Comparison of ENCODE assay signal across 18 cellular contexts in the genomic region with DNA sequence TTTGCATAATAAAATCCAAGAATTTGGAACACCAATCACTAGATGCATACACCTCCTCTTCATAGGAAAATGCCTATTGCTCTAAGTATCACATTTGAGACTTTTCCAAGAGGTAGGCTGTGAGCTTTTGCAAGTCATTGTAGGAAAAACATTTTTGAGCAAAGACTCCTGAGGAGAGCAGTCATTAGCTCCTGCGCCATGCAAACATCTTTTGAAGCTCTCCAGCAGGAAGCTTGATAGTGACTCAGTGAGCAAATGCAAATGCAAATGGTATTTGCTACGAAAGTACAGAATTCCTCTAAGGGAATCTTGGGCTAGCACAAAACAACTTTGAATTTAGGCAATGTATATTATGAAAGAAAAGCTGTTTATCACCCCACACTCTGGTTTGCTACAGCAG.
A peak's percentile ranks its signal among the peaks of the same experiment; 100 is the strongest.
DNase-seq lines count a peak whose midpoint lies in the region; ATAC-seq, FAIRE-seq and TF ChIP-seq lines count a peak whose summit lies in the region.
"Had no signal": no experiment of that assay in that cellular context is flagged by ENCODE, and none has a peak within 500 bp of the region (broad histone marks: within the 10 kb centered on the region; RNA-seq: fewer than 3 reads in every experiment).

No MANE protein-coding gene starts in this region.

- intact Hi-C loops in activated T-helper 2 cell treated with anti-CD3 and anti-CD28 coated beads, Interferon-gamma antibody, Interleukin-2, Interleukin-4, amounts not matched to agents 10 μg/mL and 5 μg/mL and 100 μg/mL, durations not matched to agents 14 hours and 24 hours and 36 hours (cut with micrococcal nuclease), result no loop called here
- intact Hi-C loops in Right ventricle myocardium superior (cut with DNase I) (no loop called here), stomach (cut with DNase I; ENCODE audit: low total_unique reads) (no loop called here)

- H3K14ac ChIP-seq in H1 (ENCODE audit: insufficient read length), result no peak overlapping the region

- peak overlapping the region; percentile 82 for H3K27ac ChIP-seq in HUES48 (ENCODE audit: low read depth, low read length)
- no peak overlapping the region for H3K27ac ChIP-seq in astrocyte (ENCODE audit: low read depth, low read length)
- no peak overlapping the region for H3K27ac ChIP-seq in H1 (ENCODE audit: low read depth, low read length)
- no peak overlapping the region for H3K27ac ChIP-seq in stomach

- no peaks in the 10 kb centered on the region for H3K79me2 ChIP-seq in astrocyte (ENCODE audit: insufficient read depth, low read length)
- no peaks in the 10 kb centered on the region for H3K79me2 ChIP-seq in H1 (ENCODE audit: control insufficient read depth in 1 of 2, insufficient read depth in 2 of 2, low read length in 2 of 2)

- no peak overlapping the region for H2AK5ac ChIP-seq in H1 (ENCODE audit: low read depth, low read length)

- H3K9me3 ChIP-seq in HUES48 (ENCODE audit: control insufficient read depth, insufficient read depth, low read length) (no peaks in the 10 kb centered on the region; the same call in 1 of the 2 replicates), astrocyte (ENCODE audit: insufficient read depth, low read depth, low read length) (no peaks in the 10 kb centered on the region), H1 (ENCODE audit: insufficient read depth in 2 of 2, low read depth in 1 of 2, low read length in 1 of 2) (no peaks in the 10 kb centered on the region), stomach (no peaks in the 10 kb centered on the region)
- H3K9me3 ChIP-seq: BE2C had no signal

- H3K18ac ChIP-seq in H1 (ENCODE audit: extremely low read depth, low read length), result no peak overlapping the region

- peak; percentile 41 for DNase-seq in astrocyte (ENCODE audit: low read depth)
- DNase-seq in H1 (ENCODE audit: low read depth in 1 of 2, low spot score in 2 of 2), result no peak
- peak; percentile 49 for DNase-seq in putamen (ENCODE audit: low spot score)
- DNase-seq in activated T-helper 2 cell treated with anti-CD3 and anti-CD28 coated beads, Interferon-gamma antibody, Interleukin-2, Interleukin-4, amounts not matched to agents 10 μg/mL and 5 μg/mL and 100 μg/mL, durations not matched to agents 14 hours and 24 hours and 36 hours (ENCODE audit: low spot score), result no peak
- no peak for DNase-seq in Right ventricle myocardium superior
- no peak for DNase-seq in activated T-cell treated with anti-CD3 and anti-CD28 coated beads, Interleukin-2, amount 50 U/mL, for 48 hours
- DNase-seq in stomach, result no peak
- DNase-seq: BE2C, DMS53, HCEC 1CT, Kasumi-1, NCI-H187, NCI-H446, NCI-H526, PC-3, SHP77 had no signal

- H3K4me3 Mint-ChIP-seq in astrocyte (ENCODE audit: unreplicated experiment), result no peak overlapping the region
- no peak overlapping the region for H3K4me3 Mint-ChIP-seq in activated T-helper 2 cell treated with anti-CD3 and anti-CD28 coated beads, Interferon-gamma antibody, Interleukin-2, Interleukin-4, amounts not matched to agents 10 μg/mL and 5 μg/mL and 100 μg/mL, durations not matched to agents 14 hours and 24 hours and 36 hours (ENCODE audit: low read depth)

- no peak for TF ChIP-seq RAD21 in H1 (IDR thresholded peaks at IDR 0.05 in 1 of 2, conservative IDR thresholded peaks at IDR 0.05 in 1 of 2; ENCODE audit: low read depth in 2 of 2, low read length in 2 of 2)

- no peak overlapping the region for H3K4ac ChIP-seq in H1 (replicated peaks; ENCODE audit: insufficient read length, low read depth, low read length)

- peak overlapping the region; percentile 18 for H2BK120ac ChIP-seq in H1 (replicated peaks; ENCODE audit: low read depth, low read length)

- H3K56ac ChIP-seq in H1 (replicated peaks; ENCODE audit: insufficient read length, low read depth, low read length), result no peak overlapping the region

- FAIRE-seq in astrocyte (lab: Jason Lieb, UNC) (no peak), H1 (lab: Jason Lieb, UNC) (no peak)
- FAIRE-seq: D721Med had no signal

- TF ChIP-seq CTCF in astrocyte (IDR thresholded peaks at IDR 0.05; ENCODE audit: insufficient read depth, low read depth, low read length) (no peak), H1 (IDR thresholded peaks at IDR 0.05; ENCODE audit: control extremely low read depth in 1 of 3, insufficient read depth in 1 of 3, low read depth in 1 of 3, low read length in 3 of 3) (no peak), stomach (IDR thresholded peaks at IDR 0.05) (no peak)

- H3K23me2 ChIP-seq in H1 (ENCODE audit: low read depth, low read length), result no peaks in the 10 kb centered on the region

- no peak overlapping the region for H2BK12ac ChIP-seq in H1 (ENCODE audit: low read depth, low read length)

- no peaks in the 10 kb centered on the region for H3K79me1 ChIP-seq in H1 (ENCODE audit: low read depth, low read length)

- no peak for ATAC-seq in Right ventricle myocardium superior (ENCODE audit: poor library complexity)
- ATAC-seq: PC-3 had no signal

- no peak for TF ChIP-seq POLR2A in H1 (IDR thresholded peaks at IDR 0.05; ENCODE audit: control extremely low read depth in 1 of 2, low read depth in 2 of 2, low read length in 2 of 2)
- TF ChIP-seq POLR2A in stomach (IDR thresholded peaks at IDR 0.05), result no peak

- H2BK15ac ChIP-seq in H1 (ENCODE audit: low read length), result no peak overlapping the region

- no peak overlapping the region for H3K27ac Mint-ChIP-seq in astrocyte (ENCODE audit: unreplicated experiment)
- H3K27ac Mint-ChIP-seq in activated T-helper 2 cell treated with anti-CD3 and anti-CD28 coated beads, Interferon-gamma antibody, Interleukin-2, Interleukin-4, amounts not matched to agents 10 μg/mL and 5 μg/mL and 100 μg/mL, durations not matched to agents 14 hours and 24 hours and 36 hours, result no peak overlapping the region

- H2AFZ ChIP-seq in astrocyte (ENCODE audit: low read depth, low read length) (no peak overlapping the region), H1 (ENCODE audit: low read length) (no peak overlapping the region)

- POLR2A ChIA-PET in H1 (lab: Charles Lee; ENCODE audit: partially characterized antibody), result no interaction called here

- H3K4me1 Mint-ChIP-seq in astrocyte (ENCODE audit: low read depth, unreplicated experiment), result peaks cover 10% of the 10 kb centered on the region
- no peaks in the 10 kb centered on the region for H3K4me1 Mint-ChIP-seq in activated T-helper 2 cell treated with anti-CD3 and anti-CD28 coated beads, Interferon-gamma antibody, Interleukin-2, Interleukin-4, amounts not matched to agents 10 μg/mL and 5 μg/mL and 100 μg/mL, durations not matched to agents 14 hours and 24 hours and 36 hours (ENCODE audit: low read depth)

- H4K91ac ChIP-seq in H1 (replicated peaks; ENCODE audit: insufficient read length, low read length), result no peak overlapping the region

- no peaks in the 10 kb centered on the region for H4K20me1 ChIP-seq in astrocyte (ENCODE audit: insufficient read depth, low read length)
- no peaks in the 10 kb centered on the region for H4K20me1 ChIP-seq in H1 (replicated peaks in 1 of 2; ENCODE audit: control insufficient read depth in 1 of 2, insufficient read depth in 2 of 2, low read length in 2 of 2)

- H3K27me3 Mint-ChIP-seq in astrocyte (ENCODE audit: low read depth, unreplicated experiment), result peaks cover 2% of the 10 kb centered on the region
- H3K27me3 Mint-ChIP-seq in activated T-helper 2 cell treated with anti-CD3 and anti-CD28 coated beads, Interferon-gamma antibody, Interleukin-2, Interleukin-4, amounts not matched to agents 10 μg/mL and 5 μg/mL and 100 μg/mL, durations not matched to agents 14 hours and 24 hours and 36 hours (ENCODE audit: low read depth), result no peaks in the 10 kb centered on the region

- peaks cover 1% of the 10 kb centered on the region for H3K36me3 Mint-ChIP-seq in astrocyte (ENCODE audit: low read depth, unreplicated experiment)
- H3K36me3 Mint-ChIP-seq in activated T-helper 2 cell treated with anti-CD3 and anti-CD28 coated beads, Interferon-gamma antibody, Interleukin-2, Interleukin-4, amounts not matched to agents 10 μg/mL and 5 μg/mL and 100 μg/mL, durations not matched to agents 14 hours and 24 hours and 36 hours (ENCODE audit: low read depth), result no peaks in the 10 kb centered on the region

- no peak overlapping the region for H3K23ac ChIP-seq in H1 (ENCODE audit: insufficient read length)

- H3K4me2 ChIP-seq in astrocyte (ENCODE audit: low read length) (peak overlapping the region; percentile 25), H1 (ENCODE audit: insufficient read depth in 1 of 2, low read depth in 2 of 2, low read length in 2 of 2) (no peak overlapping the region)

- H4K8ac ChIP-seq in H1 (ENCODE audit: extremely low read depth, insufficient read depth, low read length), result no peak overlapping the region

- H3K4me3 ChIP-seq in HUES48 (ENCODE audit: low read depth, low read length), result no peak overlapping the region
- no peak overlapping the region for H3K4me3 ChIP-seq in astrocyte (ENCODE audit: insufficient read depth, low read depth, low read length)
- no peak overlapping the region for H3K4me3 ChIP-seq in H1 (ENCODE audit: extremely low read depth in 1 of 4, insufficient read depth in 2 of 4, low read depth in 3 of 4, low read length in 4 of 4)
- H3K4me3 ChIP-seq in stomach, result no peak overlapping the region

- peaks cover 13% of the 10 kb centered on the region for H3K4me1 ChIP-seq in HUES48 (ENCODE audit: control insufficient read depth, insufficient read depth, low read length)
- no peaks in the 10 kb centered on the region for H3K4me1 ChIP-seq in astrocyte (ENCODE audit: insufficient read depth, low read length)
- H3K4me1 ChIP-seq in H1 (replicated peaks in 1 of 4; ENCODE audit: control insufficient read depth in 3 of 4, insufficient read depth in 4 of 4, low read length in 3 of 4), result peaks cover 0 to 4% (median 2%) of the 10 kb centered on the region in 4 experiments; a peak in 2 of 7 replicates
- no peaks in the 10 kb centered on the region for H3K4me1 ChIP-seq in stomach
- H3K4me1 ChIP-seq: BE2C had no signal

- H2BK20ac ChIP-seq in H1 (ENCODE audit: low read length), result no peak overlapping the region

- H4K5ac ChIP-seq in H1 (ENCODE audit: insufficient read length, low read depth, low read length), result no peak overlapping the region

- H3K9ac ChIP-seq in HUES48 (ENCODE audit: low read depth, low read length) (no peak overlapping the region), astrocyte (ENCODE audit: low read length) (no peak overlapping the region), H1 (replicated peaks in 1 of 4; ENCODE audit: extremely low read depth in 1 of 4, low read depth in 3 of 4, low read length in 3 of 4) (no peak overlapping the region)

- WGBS in H1 (ENCODE audit: extremely low coverage in 1 of 2, insufficient coverage in 1 of 2, insufficient read length in 1 of 2, insufficient replicate concordance in 2 of 2, low coverage in 1 of 2, low lambda C conversion rate in 2 of 2, missing lambda C conversion rate in 1 of 2), 2 experiments, result 57% methylated on average over 2 of the region's 2 CpGs; no CpG with 5 or more reads in 1 of the 2 experiments
- WGBS in stomach, 5 donors, result 50 to 71% (median 59%) methylated on average over 2 of the region's 2 CpGs

- no peak overlapping the region for H2BK5ac ChIP-seq in H1 (ENCODE audit: low read depth, low read length)

- TF ChIP-seq EP300 in H1 (IDR thresholded peaks at IDR 0.05; ENCODE audit: borderline replicate concordance in 1 of 2, low read depth in 2 of 2, low read length in 2 of 2) (no peak), stomach (IDR thresholded peaks at IDR 0.05) (no peak)

- H3K36me3 ChIP-seq in HUES48 (ENCODE audit: control insufficient read depth, insufficient read depth, low read length), result no peaks in the 10 kb centered on the region
- H3K36me3 ChIP-seq in astrocyte (ENCODE audit: insufficient read depth, low read length), result no peaks in the 10 kb centered on the region
- no peaks in the 10 kb centered on the region for H3K36me3 ChIP-seq in H1 (ENCODE audit: control insufficient read depth in 2 of 4, insufficient read depth in 4 of 4, low read length in 3 of 4)
- H3K36me3 ChIP-seq in stomach, result no peaks in the 10 kb centered on the region
- H3K36me3 ChIP-seq: BE2C had no signal

- CTCF ChIA-PET in H1 (lab: Charles Lee; ENCODE audit: partially characterized antibody), result interaction anchor here (0.6 to 1.6 kb wide), 7 partner anchors 9 to 762 kb away, joined by 3 to 5 read pairs (median 4); no protein-coding TSS in a partner anchor

- peaks cover 4% of the 10 kb centered on the region for H3K9me3 Mint-ChIP-seq in astrocyte (ENCODE audit: unreplicated experiment)
- H3K9me3 Mint-ChIP-seq in activated T-helper 2 cell treated with anti-CD3 and anti-CD28 coated beads, Interferon-gamma antibody, Interleukin-2, Interleukin-4, amounts not matched to agents 10 μg/mL and 5 μg/mL and 100 μg/mL, durations not matched to agents 14 hours and 24 hours and 36 hours, result no peaks in the 10 kb centered on the region

- H3K27me3 ChIP-seq in HUES48 (ENCODE audit: control insufficient read depth, insufficient read depth, low read length) (no peaks in the 10 kb centered on the region), astrocyte (ENCODE audit: insufficient read depth, low read length) (no peaks in the 10 kb centered on the region), H1 (replicated peaks in 1 of 4; ENCODE audit: control insufficient read depth in 3 of 4, extremely low read depth in 1 of 4, insufficient read depth in 3 of 4, low read length in 3 of 4) (no peaks in the 10 kb centered on the region), stomach (no peaks in the 10 kb centered on the region)
- H3K27me3 ChIP-seq: BE2C had no signal

Comparison
In these comparisons a context has a peak if more than half of its experiments do, and no peak if none do; other contexts are left out.
1. DNase-seq: peak in astrocyte (single experiment) and putamen (single experiment); none in H1 (0 of 2), activated T-helper 2 cell treated with anti-CD3 and anti-CD28 coated beads, Interferon-gamma antibody, Interleukin-2, Interleukin-4, amounts not matched to agents 10 μg/mL and 5 μg/mL and 100 μg/mL, durations not matched to agents 14 hours and 24 hours and 36 hours (single experiment), Right ventricle myocardium superior (single experiment), activated T-cell treated with anti-CD3 and anti-CD28 coated beads, Interleukin-2, amount 50 U/mL, for 48 hours (0 of 2) and stomach (single experiment).